Comparison of ENCODE assay signal across 19 cellular contexts in the genomic region with DNA sequence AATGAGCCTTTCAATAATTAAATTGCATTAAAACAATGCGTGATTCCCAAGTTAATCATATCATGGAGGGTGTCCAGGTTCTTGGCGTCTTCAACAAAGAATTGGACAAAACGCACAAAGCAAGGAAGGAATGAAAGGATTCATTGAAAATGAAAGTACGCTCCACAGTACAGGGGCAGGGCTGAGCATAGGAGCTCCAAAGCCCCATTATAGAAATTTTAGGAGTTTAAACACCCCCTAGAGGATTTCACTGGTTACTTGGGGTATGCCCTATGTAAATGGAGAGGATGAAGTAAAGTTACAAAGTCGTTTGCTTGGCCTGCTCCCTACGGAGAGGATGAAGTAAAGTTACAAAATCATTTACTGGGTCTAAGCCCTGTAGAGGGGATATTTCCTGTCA.
"Had no signal": no experiment of that assay in that cellular context is flagged by ENCODE, and none has a peak within 500 bp of the region (broad histone marks: within the 10 kb centered on the region; RNA-seq: fewer than 3 reads in every experiment).

No MANE protein-coding gene starts in this region.

- H3K4me1 ChIP-seq: heart right ventricle, sigmoid colon, testis, tibial nerve had no signal

- H3K9me3 Mint-ChIP-seq: stimulated activated naive B cell treated with anti-CD40 and anti-IgM and Interleukin-4, amounts not matched to agents 10 μg/mL and 1 μg/mL and 100 μg/mL, for 72 hours; stimulated activated naive CD8-positive, alpha-beta T cell treated with anti-CD3 and anti-CD28 coated beads, Interleukin-15, amount 100 ng/mL, for 72 hours had no signal

- DNase-seq: heart right ventricle; hypothalamus; kidney glomerular epithelial cell; mucosa of descending colon; naive thymus-derived CD8-positive, alpha-beta T cell; posterior cingulate gyrus; sigmoid colon; stimulated activated CD4-positive, alpha-beta T cell treated with anti-CD3 and anti-CD28 coated beads, Interleukin-2, amount 100 ng/mL, for 24 hours; stimulated activated CD4-positive, alpha-beta T cell treated with anti-CD3 and anti-CD28 coated beads, Interleukin-4, amount 100 ng/mL, for 4 hours; stimulated activated naive B cell treated with anti-CD40 and anti-IgM and Interleukin-4, amounts not matched to agents 10 μg/mL and 1 μg/mL and 100 μg/mL, for 72 hours; stimulated activated naive CD8-positive, alpha-beta T cell treated with anti-CD3 and anti-CD28 coated beads, Interleukin-15, amount 100 ng/mL, for 72 hours; testis had no signal

- H3K27me3 Mint-ChIP-seq: dendritic cell treated with granulocyte-macrophage colony-stimulating factor and Interleukin-4, amounts not matched to agents 40 ng/mL and 50 ng/mL, for 4 days; naive thymus-derived CD8-positive, alpha-beta T cell; stimulated activated naive B cell treated with anti-CD40 and anti-IgM and Interleukin-4, amounts not matched to agents 10 μg/mL and 1 μg/mL and 100 μg/mL, for 72 hours; stimulated activated naive CD8-positive, alpha-beta T cell treated with anti-CD3 and anti-CD28 coated beads, Interleukin-15, amount 100 ng/mL, for 72 hours had no signal

- H3K4me1 Mint-ChIP-seq: naive thymus-derived CD8-positive, alpha-beta T cell; stimulated activated naive B cell treated with anti-CD40 and anti-IgM and Interleukin-4, amounts not matched to agents 10 μg/mL and 1 μg/mL and 100 μg/mL, for 72 hours; stimulated activated naive CD8-positive, alpha-beta T cell treated with anti-CD3 and anti-CD28 coated beads, Interleukin-15, amount 100 ng/mL, for 72 hours had no signal

- H3K36me3 ChIP-seq: heart right ventricle, sigmoid colon, tibial nerve had no signal

- H3K9me3 ChIP-seq: testis, tibial nerve had no signal

- H3K27ac Mint-ChIP-seq: dendritic cell treated with granulocyte-macrophage colony-stimulating factor and Interleukin-4, amounts not matched to agents 40 ng/mL and 50 ng/mL, for 4 days; naive thymus-derived CD8-positive, alpha-beta T cell; stimulated activated naive B cell treated with anti-CD40 and anti-IgM and Interleukin-4, amounts not matched to agents 10 μg/mL and 1 μg/mL and 100 μg/mL, for 72 hours; stimulated activated naive CD8-positive, alpha-beta T cell treated with anti-CD3 and anti-CD28 coated beads, Interleukin-15, amount 100 ng/mL, for 72 hours had no signal

- H3K36me3 Mint-ChIP-seq: naive thymus-derived CD8-positive, alpha-beta T cell; stimulated activated naive B cell treated with anti-CD40 and anti-IgM and Interleukin-4, amounts not matched to agents 10 μg/mL and 1 μg/mL and 100 μg/mL, for 72 hours had no signal

- ATAC-seq: esophagus mucosa; heart right ventricle; mucosa of descending colon; naive thymus-derived CD8-positive, alpha-beta T cell; stimulated activated naive B cell treated with anti-CD40 and anti-IgM and Interleukin-4, amounts not matched to agents 10 μg/mL and 1 μg/mL and 100 μg/mL, for 72 hours; stimulated activated naive CD8-positive, alpha-beta T cell treated with anti-CD3 and anti-CD28 coated beads, Interleukin-15, amount 100 ng/mL, for 72 hours had no signal

- H3K27ac ChIP-seq: heart right ventricle, sigmoid colon, skin epidermis, testis, tibial nerve had no signal

- FAIRE-seq: colon, frontal cortex, islet of Langerhans had no signal

- H3K4me3 Mint-ChIP-seq: dendritic cell treated with granulocyte-macrophage colony-stimulating factor and Interleukin-4, amounts not matched to agents 40 ng/mL and 50 ng/mL, for 4 days; naive thymus-derived CD8-positive, alpha-beta T cell; stimulated activated naive B cell treated with anti-CD40 and anti-IgM and Interleukin-4, amounts not matched to agents 10 μg/mL and 1 μg/mL and 100 μg/mL, for 72 hours; stimulated activated naive CD8-positive, alpha-beta T cell treated with anti-CD3 and anti-CD28 coated beads, Interleukin-15, amount 100 ng/mL, for 72 hours had no signal

- H3K4me3 ChIP-seq: heart right ventricle, mucosa of descending colon, sigmoid colon, skin epidermis, testis, tibial nerve had no signal

- H3K27me3 ChIP-seq: heart right ventricle, sigmoid colon, testis, tibial nerve had no signal
